1 cellular context compared by ENCODE assay signal in genomic region chr22:19175602-19176174, GRCh38.
TF ChIP-seq lines count a peak whose summit lies in the region.

No MANE protein-coding gene starts in this region.

TF ChIP-seq in HCT116, 20 proteins besides CTCF, POLR2A, EP300 and RAD21:
- no peak for TF ChIP-seq MAX (IDR thresholded peaks at IDR 0.05)
- no peak for TF ChIP-seq SIN3A (IDR thresholded peaks at IDR 0.05; ENCODE audit: low read depth)
- TF ChIP-seq CEBPB (IDR thresholded peaks at IDR 0.05; ENCODE audit: low read depth): no peak
- TF ChIP-seq ZBTB33 (IDR thresholded peaks at IDR 0.05; ENCODE audit: extremely low read depth, insufficient replicate concordance, low read length): no peak
- no peak for TF ChIP-seq YY1 (IDR thresholded peaks at IDR 0.05; ENCODE audit: extremely low read depth, insufficient replicate concordance, low read depth, low read length)
- no peak for TF ChIP-seq REST (IDR thresholded peaks at IDR 0.05; ENCODE audit: low read depth)
- TF ChIP-seq TCF7L2 (IDR thresholded peaks at IDR 0.05; ENCODE audit: borderline replicate concordance, extremely low read depth, insufficient read depth, insufficient read length): no peak
- TF ChIP-seq ATF3 (IDR thresholded peaks at IDR 0.05): no peak
- no peak for TF ChIP-seq ZNF274 (IDR thresholded peaks at IDR 0.05; ENCODE audit: low read depth, low read length)
- TF ChIP-seq SP1 (IDR thresholded peaks at IDR 0.05; ENCODE audit: low read depth): no peak
